In genomic region chr1:35319988-35320713, GRCh38 we compare ENCODE assay signal across 14 cellular contexts. TPM values are rescaled to one million over a fixed set of nuclear protein-coding genes. Genes with fewer than 3 reads are reported as not detected.
DNase-seq lines count a peak whose midpoint lies in the region; ATAC-seq and TF ChIP-seq lines count a peak whose summit lies in the region.
"Had no signal": no experiment of that assay in that cellular context is flagged by ENCODE, and none has a peak within 500 bp of the region (broad histone marks: within the 10 kb centered on the region; RNA-seq: fewer than 3 reads in every experiment).

No MANE protein-coding gene starts in this region.

- no peaks in the 10 kb centered on the region for H3K27me3 ChIP-seq in ascending aorta
- H3K27me3 ChIP-seq: Peyer's patch had no signal

- peaks cover 16% of the 10 kb centered on the region for H3K4me1 Mint-ChIP-seq in nephron

- peaks cover 49% of the 10 kb centered on the region for H3K36me3 Mint-ChIP-seq in nephron (ENCODE audit: low read depth)

- ATAC-seq in HG03457 (IDR thresholded peaks at IDR 0.05; ENCODE audit: unreplicated experiment): no peak
- ATAC-seq: activated T-helper 17 cell treated with anti-CD3 and anti-CD28 coated beads, Interleukin-2, amount 50 U/mL, for 72 hours; stimulated activated effector memory CD8-positive, alpha-beta T cell treated with anti-CD3 and anti-CD28 coated beads, Interleukin-12 subunit alpha, Interleukin-12 subunit beta, amount 100 ng/mL, for 72 hours had no signal

- peak overlapping the region; percentile 42 to 52 for H3K27ac ChIP-seq in ascending aorta
- H3K27ac ChIP-seq: Peyer's patch had no signal

- TF ChIP-seq CTCF in ascending aorta (IDR thresholded peaks at IDR 0.05) (no peak), fibroblast of pulmonary artery (IDR thresholded peaks at IDR 0.05; ENCODE audit: low read length, missing control alignments) (no peak), nephron (IDR thresholded peaks at IDR 0.05; ENCODE audit: unreplicated experiment in 3 of 3) (no peak)

- peak overlapping the region in 2 of 3 experiments; percentile 8 to 51 for H3K27ac Mint-ChIP-seq in nephron
- H3K27ac Mint-ChIP-seq: activated T-helper 17 cell treated with anti-CD3 and anti-CD28 coated beads, Interleukin-2, amount 50 U/mL, for 72 hours; stimulated activated effector memory CD8-positive, alpha-beta T cell treated with anti-CD3 and anti-CD28 coated beads, Interleukin-12 subunit alpha, Interleukin-12 subunit beta, amount 100 ng/mL, for 72 hours had no signal

- in situ Hi-C loops in G401 (cut with HindIII; ENCODE audit: low sequenced_read_pairs): no loop called here

- H3K9me3 Mint-ChIP-seq in nephron: no peaks in the 10 kb centered on the region
- H3K9me3 Mint-ChIP-seq: activated T-helper 17 cell treated with anti-CD3 and anti-CD28 coated beads, Interleukin-2, amount 50 U/mL, for 72 hours; stimulated activated effector memory CD8-positive, alpha-beta T cell treated with anti-CD3 and anti-CD28 coated beads, Interleukin-12 subunit alpha, Interleukin-12 subunit beta, amount 100 ng/mL, for 72 hours had no signal

- DNase-seq in G401 (ENCODE audit: low spot score): peak; percentile 36
- peak in 1 of 2 donors; percentile 77 for DNase-seq in ascending aorta (ENCODE audit: low spot score in 2 of 2)
- peak; percentile 62 for DNase-seq in fibroblast of pulmonary artery (ENCODE audit: low read depth)
- DNase-seq in SK-N-DZ (ENCODE audit: low spot score): no peak
- no peak for DNase-seq in amniotic stem cell (lab: John Stamatoyannopoulos, UW)
- no peak for DNase-seq in NCI-H1694 treated with DMSO at 0.1 percent for 48 hours (lab: John Stamatoyannopoulos, UW)
- DNase-seq: AML-193; caudate nucleus; Peyer's patch; stimulated activated CD4-positive, alpha-beta T cell treated with anti-CD3 and anti-CD28 coated beads, Interleukin-4, amount 100 ng/mL, for 24 hours had no signal

- H3K9me3 ChIP-seq in ascending aorta: no peaks in the 10 kb centered on the region
- H3K9me3 ChIP-seq: Peyer's patch had no signal

- no peaks in the 10 kb centered on the region for H3K36me3 ChIP-seq in ascending aorta
- H3K36me3 ChIP-seq: Peyer's patch had no signal

- no peak overlapping the region for H3K4me3 Mint-ChIP-seq in nephron
- H3K4me3 Mint-ChIP-seq: activated T-helper 17 cell treated with anti-CD3 and anti-CD28 coated beads, Interleukin-2, amount 50 U/mL, for 72 hours; stimulated activated effector memory CD8-positive, alpha-beta T cell treated with anti-CD3 and anti-CD28 coated beads, Interleukin-12 subunit alpha, Interleukin-12 subunit beta, amount 100 ng/mL, for 72 hours had no signal

- H3K27me3 Mint-ChIP-seq in nephron (ENCODE audit: low read depth): no peaks in the 10 kb centered on the region
- H3K27me3 Mint-ChIP-seq: activated T-helper 17 cell treated with anti-CD3 and anti-CD28 coated beads, Interleukin-2, amount 50 U/mL, for 72 hours had no signal

- H3K4me3 ChIP-seq in ascending aorta (no peak overlapping the region), fibroblast of pulmonary artery (replicated peaks; ENCODE audit: low read depth, low read length) (no peak overlapping the region)
- H3K4me3 ChIP-seq: Peyer's patch had no signal

- intact Hi-C loops in ascending aorta (cut with DNase I): loop anchor here (5.0 kb wide), 1 partner anchor 53 kb away; the partner anchor contains the start of gene ZMYM4

- peaks cover 0 to 23% of the 10 kb centered on the region in 2 donors for H3K4me1 ChIP-seq in ascending aorta
- H3K4me1 ChIP-seq: Peyer's patch had no signal

RNA-seq across cellular contexts. Expression of gene ZMYM4, which starts 51.6 kb away (rescaled TPM):
- 20.9 and 34.2 TPM in 2 replicates for total RNA-seq in G401 (2014; rRNA removed; shearing (Covaris generic))
- total RNA-seq in ascending aorta: 9.6 TPM
- 19.2 and 22.7 TPM in 2 replicates for polyA plus RNA-seq in SK-N-DZ (2014; cell fraction: cytosol; rRNA removed)
- polyA plus RNA-seq in SK-N-DZ (2014; cell fraction: nucleus; rRNA removed): 17.8 and 22.9 TPM in 2 replicates

Comparison
In these comparisons a context has a peak if more than half of its experiments do, and no peak if none do; other contexts are left out.
1. DNase-seq: peak in G401 (single experiment) and fibroblast of pulmonary artery (single experiment); none in SK-N-DZ (single experiment), amniotic stem cell (single experiment) and NCI-H1694 treated with DMSO at 0.1 percent for 48 hours (single experiment).